In genomic region chr22:50640857-50641647, GRCh38 we compare ENCODE assay signal across 1 cellular context.
TF ChIP-seq lines count a peak whose summit lies in the region.

No MANE protein-coding gene starts in this region.

TF ChIP-seq in endothelial cell of umbilical vein, 7 proteins besides CTCF, POLR2A, EP300 and RAD21:
- no peak for TF ChIP-seq GATA2 (IDR thresholded peaks at IDR 0.05; ENCODE audit: insufficient read depth, insufficient read length, low read depth, low read length)
- no peak for TF ChIP-seq JUN (IDR thresholded peaks at IDR 0.05; ENCODE audit: borderline replicate concordance, insufficient read depth, insufficient read length, low read depth)
- TF ChIP-seq, protein P1, sequence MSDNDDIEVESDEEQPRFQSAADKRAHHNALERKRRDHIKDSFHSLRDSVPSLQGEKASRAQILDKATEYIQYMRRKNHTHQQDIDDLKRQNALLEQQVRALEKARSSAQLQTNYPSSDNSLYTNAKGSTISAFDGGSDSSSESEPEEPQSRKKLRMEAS (IDR thresholded peaks at IDR 0.05; ENCODE audit: insufficient read depth, insufficient read length) = no peak
- no peak for TF ChIP-seq POLR2AphosphoS5 (IDR thresholded peaks at IDR 0.05; ENCODE audit: insufficient read depth, low read depth, low read length)
- TF ChIP-seq MYC (IDR thresholded peaks at IDR 0.05; ENCODE audit: low read depth, low read length) = no peak
- no peak for TF ChIP-seq FOS (IDR thresholded peaks at IDR 0.05; ENCODE audit: borderline replicate concordance, insufficient read depth, low read length)
- no peak for TF ChIP-seq EZH2 (IDR thresholded peaks at IDR 0.05; ENCODE audit: borderline replicate concordance, low read depth, low read length, severe bottlenecking)
